In genomic region chr3:111747490-111747889, GRCh38 we compare ENCODE assay signal across 17 cellular contexts.
DNase-seq lines count a peak whose midpoint lies in the region; ATAC-seq and TF ChIP-seq lines count a peak whose summit lies in the region.
"Had no signal": no experiment of that assay in that cellular context is flagged by ENCODE, and none has a peak within 500 bp of the region (broad histone marks: within the 10 kb centered on the region; RNA-seq: fewer than 3 reads in every experiment).

No MANE protein-coding gene starts in this region.

- no peaks in the 10 kb centered on the region for H3K27me3 ChIP-seq in mesenchymal stem cell (ENCODE audit: control insufficient read depth in 1 of 2, insufficient read depth in 1 of 2, low read length in 2 of 2)

- H3K9me3 ChIP-seq in mesenchymal stem cell (ENCODE audit: control insufficient read depth, low read length) = peaks cover 4% of the 10 kb centered on the region

- peaks cover 3% of the 10 kb centered on the region; the same call in 1 of the 2 replicates for H3K36me3 Mint-ChIP-seq in WTC11

- no peaks in the 10 kb centered on the region for H3K79me1 ChIP-seq in mesenchymal stem cell (replicated peaks; ENCODE audit: low read length, poor library complexity, severe bottlenecking)

- H3K9me3 Mint-ChIP-seq in WTC11 = peaks cover 13% of the 10 kb centered on the region
- no peaks in the 10 kb centered on the region for H3K9me3 Mint-ChIP-seq in stimulated activated naive CD8-positive, alpha-beta T cell treated with anti-CD3 and anti-CD28 coated beads, Interleukin-15, amount 100 ng/mL, for 72 hours
- H3K9me3 Mint-ChIP-seq: central memory CD8-positive, alpha-beta T cell had no signal

- no peak overlapping the region for H3K4me3 ChIP-seq in epithelial cell of esophagus (ENCODE audit: low read length)
- H3K4me3 ChIP-seq in mesenchymal stem cell (ENCODE audit: insufficient read depth in 1 of 2, low read depth in 1 of 2, low read length in 2 of 2) = no peak overlapping the region
- H3K4me3 ChIP-seq: K562, smooth muscle cell had no signal

- H3K36me3 ChIP-seq in mesenchymal stem cell (ENCODE audit: control insufficient read depth in 1 of 2, insufficient read depth in 2 of 2, low read depth in 1 of 2, low read length in 2 of 2) = no peaks in the 10 kb centered on the region

- WGBS in mesenchymal stem cell = 63% methylated on average over 1 of the region's 1 CpG

- no peak overlapping the region for H4K91ac ChIP-seq in mesenchymal stem cell (ENCODE audit: low read length)

- POLR2A ChIA-PET in WTC11 (lab: Charles Lee) = no interaction called here

- no peak overlapping the region for H2AFZ ChIP-seq in mesenchymal stem cell (ENCODE audit: low read depth, low read length)

- no peak overlapping the region for H2AK5ac ChIP-seq in mesenchymal stem cell (ENCODE audit: low read length, severe bottlenecking)

- no peak for ATAC-seq in GM21723 (IDR thresholded peaks at IDR 0.05; ENCODE audit: unreplicated experiment)
- no peak for ATAC-seq in WTC11
- ATAC-seq in HG03097 (IDR thresholded peaks at IDR 0.05; ENCODE audit: low FRiP score, unreplicated experiment) = no peak
- no peak for ATAC-seq in stimulated activated naive CD8-positive, alpha-beta T cell treated with anti-CD3 and anti-CD28 coated beads, Interleukin-15, amount 100 ng/mL, for 72 hours
- ATAC-seq: K562 had no signal

- H3K14ac ChIP-seq in mesenchymal stem cell (ENCODE audit: low read length in 2 of 2) = no peak overlapping the region

- H3K27ac Mint-ChIP-seq in WTC11 = no peak overlapping the region
- no peak overlapping the region for H3K27ac Mint-ChIP-seq in stimulated activated naive CD8-positive, alpha-beta T cell treated with anti-CD3 and anti-CD28 coated beads, Interleukin-15, amount 100 ng/mL, for 72 hours
- H3K27ac Mint-ChIP-seq: activated naive CD4-positive, alpha-beta T cell treated with anti-CD3 and anti-CD28 coated beads, Interleukin-2, amount 10 ng/mL, durations not matched to agents 7 days and 5 days had no signal

- CTCF ChIA-PET in WTC11 (lab: Charles Lee) = interaction anchor here (1.1 kb wide), 1 partner anchor 113 kb away, joined by 3 read pairs; no protein-coding TSS in a partner anchor

- no peak overlapping the region for H3K4me3 Mint-ChIP-seq in WTC11
- H3K4me3 Mint-ChIP-seq in stimulated activated naive CD8-positive, alpha-beta T cell treated with anti-CD3 and anti-CD28 coated beads, Interleukin-15, amount 100 ng/mL, for 72 hours = no peak overlapping the region
- H3K4me3 Mint-ChIP-seq: activated naive CD4-positive, alpha-beta T cell treated with anti-CD3 and anti-CD28 coated beads, Interleukin-2, amount 10 ng/mL, durations not matched to agents 7 days and 5 days; central memory CD8-positive, alpha-beta T cell had no signal

- no peak overlapping the region for H2BK5ac ChIP-seq in mesenchymal stem cell (ENCODE audit: low read depth, low read length, poor library complexity, severe bottlenecking)

- no peaks in the 10 kb centered on the region; the same call in 1 of the 2 replicates for H3K27me3 Mint-ChIP-seq in WTC11 (ENCODE audit: low read depth)
- no peaks in the 10 kb centered on the region for H3K27me3 Mint-ChIP-seq in stimulated activated naive CD8-positive, alpha-beta T cell treated with anti-CD3 and anti-CD28 coated beads, Interleukin-15, amount 100 ng/mL, for 72 hours
- H3K27me3 Mint-ChIP-seq: central memory CD8-positive, alpha-beta T cell had no signal

- H2BK15ac ChIP-seq in mesenchymal stem cell (ENCODE audit: low read depth, poor library complexity, severe bottlenecking) = no peak overlapping the region

- peaks cover 60% of the 10 kb centered on the region for H3K4me1 Mint-ChIP-seq in WTC11
- H3K4me1 Mint-ChIP-seq in stimulated activated naive CD8-positive, alpha-beta T cell treated with anti-CD3 and anti-CD28 coated beads, Interleukin-15, amount 100 ng/mL, for 72 hours = no peaks in the 10 kb centered on the region
- H3K4me1 Mint-ChIP-seq: activated naive CD4-positive, alpha-beta T cell treated with anti-CD3 and anti-CD28 coated beads, Interleukin-2, amount 10 ng/mL, durations not matched to agents 7 days and 5 days; central memory CD8-positive, alpha-beta T cell had no signal

- no peak overlapping the region for H2BK120ac ChIP-seq in mesenchymal stem cell (ENCODE audit: low read depth, low read length)

- DNase-seq in COLO829 (ENCODE audit: low spot score) (peak; percentile 45), NCI-H69 (lab: John Stamatoyannopoulos, UW) (peak; percentile 2), epithelial cell of esophagus (ENCODE audit: low read depth) (peak; percentile 98), mesenchymal stem cell (peak; percentile 28), WTC11 (ENCODE audit: low spot score) (no peak)
- DNase-seq in stimulated activated naive CD8-positive, alpha-beta T cell treated with anti-CD3 and anti-CD28 coated beads, Interleukin-15, amount 100 ng/mL, for 72 hours = no peak
- DNase-seq: activated CD4-positive, CD25-positive, alpha-beta regulatory T cell treated with anti-CD3 and anti-CD28 coated beads, Interleukin-2, amount 50 U/mL, for 72 hours; activated CD8-positive, alpha-beta memory T cell treated with anti-CD3 and anti-CD28 coated beads, Interleukin-2, amount 50 U/mL, for 4 hours; activated naive CD4-positive, alpha-beta T cell treated with anti-CD3 and anti-CD28 coated beads, Interleukin-2, amount 10 ng/mL, durations not matched to agents 7 days and 5 days; erythroblast; NCI-H1417 treated with DMSO at 0.1 percent for 48 hours; SW 1271 had no signal

- H3K27ac ChIP-seq in mesenchymal stem cell (ENCODE audit: low read length, poor library complexity, severe bottlenecking) = peak overlapping the region; percentile 39

- no peak overlapping the region for H4K8ac ChIP-seq in mesenchymal stem cell (ENCODE audit: low read length)

- H3K9ac ChIP-seq in mesenchymal stem cell (ENCODE audit: low read length) = peak overlapping the region; percentile 30

- no peak overlapping the region for H3K4ac ChIP-seq in mesenchymal stem cell (ENCODE audit: low read depth in 1 of 2, low read length in 2 of 2)

- peak overlapping the region; percentile 31 to 98 for H2BK12ac ChIP-seq in mesenchymal stem cell (ENCODE audit: low read length in 2 of 2)

- peak overlapping the region; percentile 28 for H3K4me2 ChIP-seq in mesenchymal stem cell (ENCODE audit: low read length, poor library complexity, severe bottlenecking)
- H3K4me2 ChIP-seq: smooth muscle cell had no signal

- H3K23ac ChIP-seq in mesenchymal stem cell (ENCODE audit: low read length in 2 of 2) = no peak overlapping the region

- H3K4me1 ChIP-seq in mesenchymal stem cell (ENCODE audit: control insufficient read depth, insufficient read depth, low read depth, low read length) = no peaks in the 10 kb centered on the region

- TF ChIP-seq CTCF in epithelial cell of esophagus (IDR thresholded peaks at IDR 0.05; ENCODE audit: insufficient read depth, low read depth, low read length, missing control alignments) = no peak
- no peak for TF ChIP-seq CTCF in WTC11 (IDR thresholded peaks at IDR 0.05)

- H3K18ac ChIP-seq in mesenchymal stem cell (ENCODE audit: low read depth in 1 of 2, low read length in 2 of 2) = no peak overlapping the region

TF ChIP-seq in WTC11, 78 proteins besides CTCF, POLR2A, EP300 and RAD21 (continues in another document):
- TF ChIP-seq ZNF396 (CRISPR knock-in tag; IDR thresholded peaks at IDR 0.05; ENCODE audit: borderline replicate concordance) (no peak), ZSCAN18 (CRISPR knock-in tag; IDR thresholded peaks at IDR 0.05) (no peak), ZNF219 (CRISPR knock-in tag; IDR thresholded peaks at IDR 0.05; ENCODE audit: borderline replicate concordance) (no peak), ATF2 (CRISPR knock-in tag; IDR thresholded peaks at IDR 0.05; ENCODE audit: borderline replicate concordance, low read depth) (no peak), ATF1 (CRISPR knock-in tag; IDR thresholded peaks at IDR 0.05) (no peak), FOXP4 (CRISPR knock-in tag; IDR thresholded peaks at IDR 0.05) (no peak), FOXP1 (CRISPR knock-in tag; IDR thresholded peaks at IDR 0.05; ENCODE audit: borderline replicate concordance) (no peak), NFE2L1 (CRISPR knock-in tag; IDR thresholded peaks at IDR 0.05) (no peak), ZNF232 (CRISPR knock-in tag; IDR thresholded peaks at IDR 0.05) (no peak), SP1 (CRISPR knock-in tag; conservative IDR thresholded peaks at IDR 0.05) (no peak)

Comparison
In these comparisons a context has a peak if more than half of its experiments do, and no peak if none do; other contexts are left out.
1. DNase-seq: peak in COLO829 (single experiment), NCI-H69 (single experiment), epithelial cell of esophagus (single experiment) and mesenchymal stem cell (single experiment); none in WTC11 (single experiment) and stimulated activated naive CD8-positive, alpha-beta T cell treated with anti-CD3 and anti-CD28 coated beads, Interleukin-15, amount 100 ng/mL, for 72 hours (0 of 2).